In genomic region chr16:32115562-32115961, GRCh38 we compare ENCODE assay signal across 8 cellular contexts.
DNase-seq lines count a peak whose midpoint lies in the region; ATAC-seq and TF ChIP-seq lines count a peak whose summit lies in the region.
"Not testable (repeated sequence)": the region's sequence is repeated elsewhere in the genome, so short reads cannot be mapped to it uniquely, and the experiment has no call there.

No MANE protein-coding gene starts in this region.

- not testable (repeated sequence) for TF ChIP-seq CTCF in CD8-positive, alpha-beta T cell (IDR thresholded peaks at IDR 0.05); epithelial cell of esophagus (IDR thresholded peaks at IDR 0.05; ENCODE audit: insufficient read depth, low read depth, low read length, missing control alignments); right atrium auricular region (IDR thresholded peaks at IDR 0.05); retinal pigment epithelial cell (conservative IDR thresholded peaks at IDR 0.05; ENCODE audit: low read depth, low read length); upper lobe of right lung (IDR thresholded peaks at IDR 0.05)

- peak in 1 of 7 experiments; percentile 5 for DNase-seq in CD8-positive, alpha-beta T cell
- DNase-seq in SJCRH30 = peak in 1 of 2 experiments; percentile 1
- peak; percentile 16 for DNase-seq in activated naive CD8-positive, alpha-beta T cell treated with anti-CD3 and anti-CD28 coated beads, Interleukin-2, amount 10 ng/mL, durations not matched to agents 7 days and 5 days
- DNase-seq in epithelial cell of esophagus (ENCODE audit: low read depth); right atrium auricular region (ENCODE audit: low spot score); retinal pigment epithelial cell (ENCODE audit: low read depth); upper lobe of right lung: not testable (repeated sequence)

- POLR2A ChIA-PET in CD8-positive, alpha-beta T cell (lab: Charles Lee); activated naive CD8-positive, alpha-beta T cell treated with anti-CD3 and anti-CD28 coated beads, Interleukin-2, amount 10 ng/mL, durations not matched to agents 7 days and 5 days (lab: Charles Lee): not testable (repeated sequence)

- intact Hi-C loops in CD8-positive, alpha-beta T cell (cut with DNase I, micrococcal nuclease); upper lobe of right lung (cut with DNase I): not testable (repeated sequence)

- not testable (repeated sequence) for H3K4me3 ChIP-seq in CD8-positive, alpha-beta T cell (ENCODE audit: low read depth, low read length)
- peak overlapping the region; percentile 33 for H3K4me3 ChIP-seq in SJCRH30
- H3K4me3 ChIP-seq in epithelial cell of esophagus (ENCODE audit: low read length) = peak overlapping the region; percentile 33
- H3K4me3 ChIP-seq in right atrium auricular region = peak overlapping the region; percentile 28 to 53
- peak overlapping the region; percentile 39 for H3K4me3 ChIP-seq in retinal pigment epithelial cell (ENCODE audit: low read length)
- peak overlapping the region; percentile 43 for H3K4me3 ChIP-seq in upper lobe of right lung

- not testable (repeated sequence) for ATAC-seq in CD8-positive, alpha-beta T cell; activated naive CD8-positive, alpha-beta T cell treated with anti-CD3 and anti-CD28 coated beads, Interleukin-2, amount 10 ng/mL, durations not matched to agents 7 days and 5 days (ENCODE audit: low read depth); upper lobe of right lung

- CTCF ChIA-PET in CD8-positive, alpha-beta T cell (lab: Charles Lee) = not testable (repeated sequence)

- not testable (repeated sequence) for H3K36me3 ChIP-seq in CD8-positive, alpha-beta T cell (ENCODE audit: insufficient read depth, low read length); SJCRH30; right atrium auricular region; upper lobe of right lung

- H3K27ac Mint-ChIP-seq in CD8-positive, alpha-beta T cell; IgD-negative memory B cell; activated naive CD8-positive, alpha-beta T cell treated with anti-CD3 and anti-CD28 coated beads, Interleukin-2, amount 10 ng/mL, durations not matched to agents 7 days and 5 days: not testable (repeated sequence)

- H3K27me3 ChIP-seq in CD8-positive, alpha-beta T cell (ENCODE audit: insufficient read depth, low read length); SJCRH30; right atrium auricular region; upper lobe of right lung: not testable (repeated sequence)

- H3K4me1 ChIP-seq in CD8-positive, alpha-beta T cell (ENCODE audit: insufficient read depth, low read length); SJCRH30; right atrium auricular region; upper lobe of right lung: not testable (repeated sequence)

- not testable (repeated sequence) for H3K27ac ChIP-seq in CD8-positive, alpha-beta T cell (ENCODE audit: low read depth, low read length); SJCRH30; right atrium auricular region; upper lobe of right lung

- H3K9me3 ChIP-seq in CD8-positive, alpha-beta T cell (ENCODE audit: low read length); SJCRH30 (replicated peaks); right atrium auricular region; upper lobe of right lung: not testable (repeated sequence)

- H3K9me3 Mint-ChIP-seq in CD8-positive, alpha-beta T cell; IgD-negative memory B cell; activated naive CD8-positive, alpha-beta T cell treated with anti-CD3 and anti-CD28 coated beads, Interleukin-2, amount 10 ng/mL, durations not matched to agents 7 days and 5 days: not testable (repeated sequence)

- H3K36me3 Mint-ChIP-seq in CD8-positive, alpha-beta T cell; IgD-negative memory B cell; activated naive CD8-positive, alpha-beta T cell treated with anti-CD3 and anti-CD28 coated beads, Interleukin-2, amount 10 ng/mL, durations not matched to agents 7 days and 5 days: not testable (repeated sequence)

- H3K4me1 Mint-ChIP-seq in CD8-positive, alpha-beta T cell (ENCODE audit: low read depth); IgD-negative memory B cell; activated naive CD8-positive, alpha-beta T cell treated with anti-CD3 and anti-CD28 coated beads, Interleukin-2, amount 10 ng/mL, durations not matched to agents 7 days and 5 days: not testable (repeated sequence)

- H3K4me3 Mint-ChIP-seq in CD8-positive, alpha-beta T cell = peak overlapping the region; percentile 73
- H3K4me3 Mint-ChIP-seq in IgD-negative memory B cell = peak overlapping the region in 3 of 4 donors; percentile 43 to 63 (median 54)
- H3K4me3 Mint-ChIP-seq in activated naive CD8-positive, alpha-beta T cell treated with anti-CD3 and anti-CD28 coated beads, Interleukin-2, amount 10 ng/mL, durations not matched to agents 7 days and 5 days = not testable (repeated sequence)

- H3K27me3 Mint-ChIP-seq in CD8-positive, alpha-beta T cell (ENCODE audit: low read depth); IgD-negative memory B cell: not testable (repeated sequence)
- peaks cover 15% of the 10 kb centered on the region for H3K27me3 Mint-ChIP-seq in activated naive CD8-positive, alpha-beta T cell treated with anti-CD3 and anti-CD28 coated beads, Interleukin-2, amount 10 ng/mL, durations not matched to agents 7 days and 5 days
